ENCODE assay signal across 11 cellular contexts in the genomic region with DNA sequence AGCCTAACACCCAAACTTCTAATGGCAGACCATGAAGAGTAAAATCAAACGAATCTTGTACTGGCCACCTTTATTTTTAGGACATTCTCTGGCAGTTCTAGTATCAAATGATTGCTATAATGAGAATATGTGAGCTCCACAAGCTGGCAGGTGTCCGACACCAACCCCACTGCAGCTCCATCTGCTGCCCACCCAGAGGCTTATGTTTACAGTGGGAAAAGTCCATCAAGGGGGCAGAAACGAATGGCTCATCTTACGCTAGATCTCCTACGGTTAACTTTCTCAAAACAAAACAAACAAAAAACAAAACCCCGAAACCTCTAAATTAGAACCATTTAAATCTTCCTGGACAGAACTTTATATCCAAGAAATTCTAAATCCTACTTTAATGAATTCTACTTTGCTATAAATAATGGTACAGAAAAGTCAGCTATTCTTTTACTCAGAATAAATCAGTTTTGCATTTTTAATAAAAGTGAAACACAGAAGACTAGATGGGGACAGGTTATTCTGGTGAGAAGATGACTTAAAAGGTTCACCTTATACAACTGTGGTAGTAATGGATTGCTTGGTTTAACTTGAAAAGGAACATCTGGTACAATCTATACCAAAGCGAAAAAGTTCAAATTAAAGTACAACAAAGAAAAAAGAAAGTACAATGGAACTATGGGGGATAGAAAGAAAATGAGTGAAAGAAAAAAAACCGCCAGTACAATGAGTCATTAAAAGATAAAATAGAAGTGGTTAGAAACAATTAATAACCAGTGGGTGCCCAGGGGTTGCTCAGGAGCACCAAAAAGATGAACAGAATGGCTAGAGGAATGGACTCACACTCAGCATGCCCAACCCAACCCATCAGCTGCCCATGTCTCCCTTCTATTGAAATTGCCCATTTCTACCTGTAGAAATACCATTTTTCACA. TPM values are rescaled to one million over a fixed set of nuclear protein-coding genes. Genes with fewer than 3 reads are reported as not detected.
DNase-seq lines count a peak whose midpoint lies in the region; ATAC-seq and TF ChIP-seq lines count a peak whose summit lies in the region.
"Had no signal": no experiment of that assay in that cellular context is flagged by ENCODE, and none has a peak within 500 bp of the region (broad histone marks: within the 10 kb centered on the region; RNA-seq: fewer than 3 reads in every experiment).

No MANE protein-coding gene starts in this region.

- H3K4me3 Mint-ChIP-seq in activated T-helper 2 cell treated with anti-CD3 and anti-CD28 coated beads, Interferon-gamma antibody, Interleukin-2, Interleukin-4, amounts not matched to agents 10 μg/mL and 5 μg/mL and 100 μg/mL, durations not matched to agents 14 hours and 24 hours and 36 hours (ENCODE audit: low read depth): peak overlapping the region; percentile 24
- H3K4me3 Mint-ChIP-seq: activated CD8-positive, alpha-beta memory T cell treated with anti-CD3 and anti-CD28 coated beads, Interleukin-2, amount 10 ng/mL, durations not matched to agents 7 days and 5 days had no signal

- peaks cover 31% of the 10 kb centered on the region for H3K4me1 ChIP-seq in osteoblast (ENCODE audit: insufficient read depth, low read length)

- peaks cover 88% of the 10 kb centered on the region for H3K4me1 Mint-ChIP-seq in activated T-helper 2 cell treated with anti-CD3 and anti-CD28 coated beads, Interferon-gamma antibody, Interleukin-2, Interleukin-4, amounts not matched to agents 10 μg/mL and 5 μg/mL and 100 μg/mL, durations not matched to agents 14 hours and 24 hours and 36 hours (ENCODE audit: low read depth)

- no peaks in the 10 kb centered on the region for H3K36me3 ChIP-seq in osteoblast (ENCODE audit: insufficient read depth, low read length)
- H3K36me3 ChIP-seq: HAP-1 had no signal

- DNase-seq in NCI-H2171 treated with DMSO at 0.1 percent for 48 hours (lab: John Stamatoyannopoulos, UW): peak; percentile 64
- DNase-seq in NCI-H2171 (lab: John Stamatoyannopoulos, UW): no peak
- no peak for DNase-seq in LNCaP clone FGC (ENCODE audit: low read depth)
- DNase-seq in activated T-helper 2 cell treated with anti-CD3 and anti-CD28 coated beads, Interferon-gamma antibody, Interleukin-2, Interleukin-4, amounts not matched to agents 10 μg/mL and 5 μg/mL and 100 μg/mL, durations not matched to agents 14 hours and 24 hours and 36 hours (ENCODE audit: low spot score): no peak
- DNase-seq in osteoblast (ENCODE audit: insufficient read length, low spot score, missing footprints): no peak
- no peak for DNase-seq in left colon
- DNase-seq in glomerular visceral epithelial cell (ENCODE audit: extremely low spot score): no peak
- DNase-seq: activated CD8-positive, alpha-beta memory T cell treated with anti-CD3 and anti-CD28 coated beads, Interleukin-2, amount 10 ng/mL, durations not matched to agents 7 days and 5 days; NCI-H1092 had no signal

- H3K9me3 ChIP-seq in osteoblast (ENCODE audit: low read depth, low read length): no peaks in the 10 kb centered on the region
- H3K9me3 ChIP-seq: HAP-1 had no signal

- H3K4me3 ChIP-seq in LNCaP clone FGC (ENCODE audit: low read depth, low read length) (peak overlapping the region; percentile 37), osteoblast (ENCODE audit: insufficient read depth, low read length) (no peak overlapping the region)
- H3K4me3 ChIP-seq: HAP-1 had no signal

- TF ChIP-seq CTCF in LNCaP clone FGC (IDR thresholded peaks at IDR 0.05; ENCODE audit: control insufficient read depth, extremely low read depth, insufficient read depth) (no peak), osteoblast (IDR thresholded peaks at IDR 0.05; ENCODE audit: extremely low read depth, low read depth, low read length) (no peak)

- ATAC-seq in left colon: no peak
- ATAC-seq in GM21619 (IDR thresholded peaks at IDR 0.05; ENCODE audit: unreplicated experiment): no peak
- ATAC-seq: activated CD8-positive, alpha-beta memory T cell treated with anti-CD3 and anti-CD28 coated beads, Interleukin-2, amount 10 ng/mL, durations not matched to agents 7 days and 5 days had no signal

- peaks cover 96% of the 10 kb centered on the region for H3K79me2 ChIP-seq in osteoblast (ENCODE audit: insufficient read depth, low read length)

- peak overlapping the region; percentile 8 for H3K4me2 ChIP-seq in osteoblast (ENCODE audit: insufficient read depth, low read length)

- H3K27ac Mint-ChIP-seq in activated T-helper 2 cell treated with anti-CD3 and anti-CD28 coated beads, Interferon-gamma antibody, Interleukin-2, Interleukin-4, amounts not matched to agents 10 μg/mL and 5 μg/mL and 100 μg/mL, durations not matched to agents 14 hours and 24 hours and 36 hours: peak overlapping the region; percentile 73
- H3K27ac Mint-ChIP-seq: activated CD8-positive, alpha-beta memory T cell treated with anti-CD3 and anti-CD28 coated beads, Interleukin-2, amount 10 ng/mL, durations not matched to agents 7 days and 5 days had no signal

- no peak overlapping the region for H2AFZ ChIP-seq in osteoblast (ENCODE audit: low read length)

- H3K27me3 ChIP-seq in osteoblast (ENCODE audit: insufficient read depth, low read length): no peaks in the 10 kb centered on the region

- no peak overlapping the region for H3K27ac ChIP-seq in osteoblast (ENCODE audit: low read depth, low read length)

- peaks cover 22% of the 10 kb centered on the region for H3K36me3 Mint-ChIP-seq in activated T-helper 2 cell treated with anti-CD3 and anti-CD28 coated beads, Interferon-gamma antibody, Interleukin-2, Interleukin-4, amounts not matched to agents 10 μg/mL and 5 μg/mL and 100 μg/mL, durations not matched to agents 14 hours and 24 hours and 36 hours (ENCODE audit: low read depth)

- H3K27me3 Mint-ChIP-seq in activated T-helper 2 cell treated with anti-CD3 and anti-CD28 coated beads, Interferon-gamma antibody, Interleukin-2, Interleukin-4, amounts not matched to agents 10 μg/mL and 5 μg/mL and 100 μg/mL, durations not matched to agents 14 hours and 24 hours and 36 hours (ENCODE audit: low read depth): no peaks in the 10 kb centered on the region
- H3K27me3 Mint-ChIP-seq: activated CD8-positive, alpha-beta memory T cell treated with anti-CD3 and anti-CD28 coated beads, Interleukin-2, amount 10 ng/mL, durations not matched to agents 7 days and 5 days had no signal

- intact Hi-C loops in activated T-helper 2 cell treated with anti-CD3 and anti-CD28 coated beads, Interferon-gamma antibody, Interleukin-2, Interleukin-4, amounts not matched to agents 10 μg/mL and 5 μg/mL and 100 μg/mL, durations not matched to agents 14 hours and 24 hours and 36 hours (cut with micrococcal nuclease): loop anchor here (5.0 kb wide), 1 partner anchor 43 kb away; no protein-coding TSS in a partner anchor
- intact Hi-C loops in left colon (cut with DNase I, micrococcal nuclease): no loop called here

- no peaks in the 10 kb centered on the region for H3K9me3 Mint-ChIP-seq in activated T-helper 2 cell treated with anti-CD3 and anti-CD28 coated beads, Interferon-gamma antibody, Interleukin-2, Interleukin-4, amounts not matched to agents 10 μg/mL and 5 μg/mL and 100 μg/mL, durations not matched to agents 14 hours and 24 hours and 36 hours

- H4K20me1 ChIP-seq in osteoblast (ENCODE audit: insufficient read depth, low read length): peaks cover 88% of the 10 kb centered on the region

RNA-seq across cellular contexts. Expression of a gene that starts 40.2 kb away (rescaled TPM):
- 176 and 188 TPM in 2 replicates for total RNA-seq in activated T-helper 2 cell treated with anti-CD3 and anti-CD28 coated beads, Interferon-gamma antibody, Interleukin-2, Interleukin-4, amounts not matched to agents 10 μg/mL and 5 μg/mL and 100 μg/mL, durations not matched to agents 14 hours and 24 hours and 36 hours
- 68.8 and 69.0 TPM in 2 replicates for total RNA-seq in osteoblast
- 100 to 1,000 TPM; 112 to 117 TPM for total RNA-seq in left colon
